ENCODE assay signal across 24 cellular contexts in genomic region chr1:172929006-172929405, GRCh38.
DNase-seq lines count a peak whose midpoint lies in the region; ATAC-seq and TF ChIP-seq lines count a peak whose summit lies in the region.
"Had no signal": no experiment of that assay in that cellular context is flagged by ENCODE, and none has a peak within 500 bp of the region (broad histone marks: within the 10 kb centered on the region; RNA-seq: fewer than 3 reads in every experiment).

No MANE protein-coding gene starts in this region.

- no CpG with 5 or more reads among the region's 2 CpGs for WGBS in IMR-90 (ENCODE audit: extremely low coverage in 2 of 2, insufficient read length in 1 of 2), 2 experiments
- 44% methylated on average over 2 of the region's 2 CpGs for WGBS in mammary epithelial cell (ENCODE audit: low coverage, missing lambda C conversion rate)
- 27% methylated on average over 2 of the region's 2 CpGs for WGBS in suprapubic skin

- H4K20me1 ChIP-seq in IMR-90 (ENCODE audit: insufficient read depth, low read length) (no peaks in the 10 kb centered on the region), mammary epithelial cell (ENCODE audit: insufficient read depth, low read length) (no peaks in the 10 kb centered on the region)

- peak overlapping the region; percentile 78 to 96; a peak in 3 of 4 replicates for H4K8ac ChIP-seq in IMR-90 (ENCODE audit: low read depth in 2 of 2, low read length in 2 of 2)

- H3K14ac ChIP-seq in IMR-90 (replicated peaks; ENCODE audit: low read depth, low read length) = peak overlapping the region; percentile 53; the same call in 1 of the 2 replicates

- H2AFZ ChIP-seq in IMR-90 (replicated peaks; ENCODE audit: low read length, poor library complexity) = no peak overlapping the region
- peak overlapping the region; percentile 44 for H2AFZ ChIP-seq in mammary epithelial cell (ENCODE audit: low read depth, low read length)

- H3K79me1 ChIP-seq in IMR-90 (ENCODE audit: low read depth in 1 of 2, low read length in 2 of 2) = peaks cover 9 to 19% of the 10 kb centered on the region in 2 experiments; a peak in 3 of 4 replicates

- peak overlapping the region; percentile 94 for H3K56ac ChIP-seq in IMR-90 (ENCODE audit: extremely low read depth, insufficient read depth, low read length)

- H3K79me2 ChIP-seq in mammary epithelial cell (ENCODE audit: insufficient read depth, low read length) = no peaks in the 10 kb centered on the region

- H2BK120ac ChIP-seq in IMR-90 (ENCODE audit: low read depth, low read length) = peak overlapping the region; percentile 99

- H3K9ac ChIP-seq in IMR-90 (ENCODE audit: low read depth, low read length) = no peak overlapping the region; the same call in 1 of the 2 replicates
- H3K9ac ChIP-seq in mammary epithelial cell (ENCODE audit: insufficient read depth, low read length) = peak overlapping the region; percentile 50
- peak overlapping the region; percentile 71 for H3K9ac ChIP-seq in skeletal muscle satellite cell (ENCODE audit: low read depth, low read length)

- no peaks in the 10 kb centered on the region for H3K9me3 ChIP-seq in IMR-90 (ENCODE audit: control insufficient read depth, insufficient read depth, low read length)
- no peaks in the 10 kb centered on the region for H3K9me3 ChIP-seq in mammary epithelial cell (replicated peaks; ENCODE audit: insufficient read depth, low read length)
- no peaks in the 10 kb centered on the region for H3K9me3 ChIP-seq in skeletal muscle satellite cell (replicated peaks; ENCODE audit: low read length)
- H3K9me3 ChIP-seq in suprapubic skin = no peaks in the 10 kb centered on the region
- H3K9me3 ChIP-seq: body of pancreas, thyroid gland had no signal

- no peak overlapping the region for H2AK9ac ChIP-seq in IMR-90 (replicated peaks; ENCODE audit: low read depth, low read length, poor library complexity)

- BruUV-seq in IMR-90 (replicated peaks; lab: Mats Ljungman, UMichigan) = no TSS peak
- TSS peak; percentile 62 for BruUV-seq in mammary epithelial cell (replicated peaks; lab: Mats Ljungman, UMichigan)

- no peak for TF ChIP-seq EP300 in suprapubic skin (IDR thresholded peaks at IDR 0.05)

- H3K4me1 ChIP-seq in IMR-90 (ENCODE audit: control insufficient read depth, insufficient read depth, low read length) (peaks cover 18% of the 10 kb centered on the region), mammary epithelial cell (ENCODE audit: insufficient read depth, low read length) (peaks cover 35% of the 10 kb centered on the region), foreskin keratinocyte (peaks cover 33% of the 10 kb centered on the region), skeletal muscle satellite cell (ENCODE audit: control insufficient read depth, insufficient read depth, low read length) (peaks cover 54% of the 10 kb centered on the region), suprapubic skin (peaks cover 14% of the 10 kb centered on the region)
- H3K4me1 ChIP-seq: thyroid gland had no signal

- peak overlapping the region; percentile 93 for H4K91ac ChIP-seq in IMR-90 (ENCODE audit: insufficient read depth, low read depth, low read length)

- peak overlapping the region; percentile 88 for H3K18ac ChIP-seq in IMR-90 (ENCODE audit: low read depth, low read length)

- peak overlapping the region; percentile 77 for H3K27ac ChIP-seq in IMR-90 (ENCODE audit: insufficient read depth, low read length)
- H3K27ac ChIP-seq in mammary epithelial cell (ENCODE audit: insufficient read depth, low read depth, low read length) = peak overlapping the region; percentile 82
- peak overlapping the region; percentile 74 for H3K27ac ChIP-seq in foreskin keratinocyte
- H3K27ac ChIP-seq in suprapubic skin = no peak overlapping the region
- H3K27ac ChIP-seq: body of pancreas, coronary artery, thyroid gland, WERI-Rb-1 had no signal

- in situ Hi-C loops in IMR-90 (cut with MboI; ENCODE audit: low sequenced_read_pairs) (no loop called here), mammary epithelial cell (cut with MboI; ENCODE audit: low sequenced_read_pairs in 2 of 2) (no loop called here)

- ATAC-seq in IMR-90 (ENCODE audit: low read depth) = peak; percentile 19
- ATAC-seq in foreskin keratinocyte = peak; percentile 18
- ATAC-seq in HG03045 (IDR thresholded peaks at IDR 0.05; ENCODE audit: unreplicated experiment) = no peak
- ATAC-seq: HepG2; stimulated activated naive CD8-positive, alpha-beta T cell treated with anti-CD3 and anti-CD28 coated beads, Interleukin-15, Interleukin-2, amounts not matched to agents 100 U/mL and 50 U/mL, for 24 hours had no signal

- peak overlapping the region; percentile 80; the same call in 1 of the 3 replicates for H2BK15ac ChIP-seq in IMR-90 (ENCODE audit: low read depth, low read length)

- no peaks in the 10 kb centered on the region for H3K27me3 ChIP-seq in IMR-90 (ENCODE audit: control insufficient read depth, insufficient read depth, low read length)
- no peaks in the 10 kb centered on the region for H3K27me3 ChIP-seq in mammary epithelial cell (ENCODE audit: insufficient read depth, low read length)
- H3K27me3 ChIP-seq in foreskin keratinocyte = no peaks in the 10 kb centered on the region
- no peaks in the 10 kb centered on the region for H3K27me3 ChIP-seq in skeletal muscle satellite cell (ENCODE audit: control insufficient read depth, insufficient read depth, low read length)
- H3K27me3 ChIP-seq in suprapubic skin = no peaks in the 10 kb centered on the region
- H3K27me3 ChIP-seq: body of pancreas, thyroid gland had no signal

- H3K4me2 ChIP-seq in IMR-90 (ENCODE audit: low read depth, low read length) (peak overlapping the region; percentile 23; the same call in 1 of the 2 replicates), mammary epithelial cell (ENCODE audit: insufficient read depth, low read depth, low read length) (peak overlapping the region; percentile 58), skeletal muscle satellite cell (ENCODE audit: low read length) (peak overlapping the region; percentile 48)

- dilution Hi-C loops in IMR-90 (cut with HindIII; ENCODE audit: low sequenced_read_pairs, unreplicated experiment) = no loop called here
- dilution Hi-C loops in mammary epithelial cell (cut with HindIII; ENCODE audit: low sequenced_read_pairs) = loop anchor here (5.0 kb wide), 1 partner anchor 48 kb away; no protein-coding TSS in a partner anchor

- H3K4me3 ChIP-seq in IMR-90 (ENCODE audit: insufficient read depth, low read depth, low read length) = no peak overlapping the region
- H3K4me3 ChIP-seq in mammary epithelial cell (replicated peaks in 1 of 3; ENCODE audit: insufficient read depth in 1 of 3, low read depth in 2 of 3, low read length in 3 of 3) = no peak overlapping the region
- no peak overlapping the region for H3K4me3 ChIP-seq in skeletal muscle satellite cell (ENCODE audit: low read length)
- no peak overlapping the region for H3K4me3 ChIP-seq in suprapubic skin
- H3K4me3 ChIP-seq: body of pancreas, coronary artery, thyroid gland had no signal

- peak overlapping the region; percentile 19; the same call in 1 of the 2 replicates for H3K23ac ChIP-seq in IMR-90 (ENCODE audit: low read depth, low read length)

- TF ChIP-seq RAD21 in IMR-90 (IDR thresholded peaks at IDR 0.05; ENCODE audit: low read length) = no peak

- DNase-seq in IMR-90 (peak; percentile 87), mammary epithelial cell (peak; percentile 66), foreskin keratinocyte (peak; percentile 70 to 81), suprapubic skin (ENCODE audit: low spot score in 2 of 2) (no peak), NCI-H1694 treated with DMSO at 0.1 percent for 48 hours (lab: John Stamatoyannopoulos, UW) (no peak)
- DNase-seq: activated CD8-positive, alpha-beta memory T cell treated with anti-CD3 and anti-CD28 coated beads, Interleukin-2, amount 50 U/mL, for 4 hours; AML-193; body of pancreas; DMS79 treated with DMSO at 0.1 percent for 48 hours; endodermal cell; foreskin melanocyte; hypothalamus; NCI-H1105; NCI-H2029 treated with DMSO at 0.1 percent for 48 hours; stimulated activated CD4-positive, alpha-beta T cell treated with anti-CD3 and anti-CD28 coated beads, Interleukin-12 subunit alpha, Interleukin-12 subunit beta, amount 100 ng/mL, for 4 hours; stimulated activated CD4-positive, alpha-beta T cell treated with anti-CD3 and anti-CD28 coated beads, Interleukin-4, amount 100 ng/mL, for 4 hours; stimulated activated naive CD8-positive, alpha-beta T cell treated with anti-CD3 and anti-CD28 coated beads, Interleukin-15, Interleukin-2, amounts not matched to agents 100 U/mL and 50 U/mL, for 24 hours; T-helper 2 cell; thyroid gland; WERI-Rb-1 had no signal

- H2BK20ac ChIP-seq in IMR-90 (ENCODE audit: low read depth, low read length) = peak overlapping the region; percentile 83

- POLR2A ChIA-PET in IMR-90 (lab: Charles Lee; ENCODE audit: unreplicated experiment) = interaction anchor here (1.4 to 2.4 kb wide), 2 partner anchors 11 to 19 kb away, joined by 4 to 7 read pairs; no protein-coding TSS in a partner anchor

- H2BK5ac ChIP-seq in IMR-90 (ENCODE audit: low read depth, low read length, poor library complexity, severe bottlenecking) = peak overlapping the region; percentile 100

- H3K36me3 ChIP-seq in IMR-90 (ENCODE audit: control insufficient read depth, insufficient read depth, low read length) = no peaks in the 10 kb centered on the region; the same call in 1 of the 2 replicates
- no peaks in the 10 kb centered on the region for H3K36me3 ChIP-seq in mammary epithelial cell (ENCODE audit: insufficient read depth, low read length)
- H3K36me3 ChIP-seq in skeletal muscle satellite cell (ENCODE audit: insufficient read depth, low read length) = no peaks in the 10 kb centered on the region
- no peaks in the 10 kb centered on the region for H3K36me3 ChIP-seq in suprapubic skin
- H3K36me3 ChIP-seq: thyroid gland, WERI-Rb-1 had no signal

- TF ChIP-seq POLR2A in IMR-90 (IDR thresholded peaks at IDR 0.05; ENCODE audit: low read depth, low read length) = no peak
- TF ChIP-seq POLR2A in suprapubic skin (IDR thresholded peaks at IDR 0.05) = no peak

- peak overlapping the region; percentile 95 for H3K4ac ChIP-seq in IMR-90 (ENCODE audit: low read depth, low read length)

- TF ChIP-seq CTCF in IMR-90 (conservative IDR thresholded peaks at IDR 0.05; ENCODE audit: low read depth, low read length) (no peak), mammary epithelial cell (conservative IDR thresholded peaks at IDR 0.05 in 1 of 2, IDR thresholded peaks at IDR 0.05 in 1 of 2; ENCODE audit: extremely low read depth in 1 of 2, insufficient read depth in 1 of 2, low read depth in 1 of 2, low read length in 2 of 2) (no peak), foreskin keratinocyte (conservative IDR thresholded peaks at IDR 0.05) (no peak), suprapubic skin (IDR thresholded peaks at IDR 0.05) (no peak)

- CTCF ChIA-PET in IMR-90 (lab: Yijun Ruan, JAX) (interaction anchor here (0.7 to 1.8 kb wide), 3 partner anchors 11 to 273 kb away, joined by 3 to 6 read pairs (median 5); no protein-coding TSS in a partner anchor), mammary epithelial cell (lab: Charles Lee; ENCODE audit: low non-redundant PET) (no interaction called here)

- peaks cover 13% of the 10 kb centered on the region for H3K9me1 ChIP-seq in IMR-90 (ENCODE audit: insufficient read depth, low read length)

- intact Hi-C loops in IMR-90 (cut with micrococcal nuclease) = no loop called here
- intact Hi-C loops in mammary epithelial cell (cut with micrococcal nuclease) = loop anchor here (5.0 kb wide), 1 partner anchor 102 kb away; no protein-coding TSS in a partner anchor

- H4K5ac ChIP-seq in IMR-90 (ENCODE audit: low read depth, low read length) = peak overlapping the region; percentile 55

- 0 out of 2 replicates have a peak overlapping the region, but pooled peaks have one; percentile 20 for H2AK5ac ChIP-seq in IMR-90 (ENCODE audit: low read depth, low read length)

Comparison
In these comparisons a context has a peak if more than half of its experiments do, and no peak if none do; other contexts are left out.
1. DNase-seq: peak in IMR-90 (single experiment), mammary epithelial cell (single experiment) and foreskin keratinocyte (2 of 2); none in suprapubic skin (0 of 2) and NCI-H1694 treated with DMSO at 0.1 percent for 48 hours (single experiment).
2. Peak in every context shown above with its lines, with median percentiles within 50 percentile points of each other: H3K4me2 ChIP-seq.